In genomic region chr1:207933205-207933800, GRCh38 we compare ENCODE assay signal across 1 cellular context.
TF ChIP-seq lines count a peak whose summit lies in the region.

No MANE protein-coding gene starts in this region.

TF ChIP-seq in GM23338, 12 proteins besides CTCF, POLR2A, EP300 and RAD21 (continued from another document):
- TF ChIP-seq ZNF462 (CRISPR knock-in tag; IDR thresholded peaks at IDR 0.05) (no peak), ZNF331 (CRISPR knock-in tag; IDR thresholded peaks at IDR 0.05; ENCODE audit: low read depth) (no peak), CREB1 (CRISPR knock-in tag; IDR thresholded peaks at IDR 0.05; ENCODE audit: low read depth) (no peak), JUNB (IDR thresholded peaks at IDR 0.05; ENCODE audit: unreplicated experiment) (no peak), ZNF114 (CRISPR knock-in tag; IDR thresholded peaks at IDR 0.05) (no peak), STAT1 (IDR thresholded peaks at IDR 0.05; ENCODE audit: unreplicated experiment) (no peak), EZH2phosphoT487 (IDR thresholded peaks at IDR 0.05; ENCODE audit: unreplicated experiment) (no peak), REST (IDR thresholded peaks at IDR 0.05; ENCODE audit: unreplicated experiment) (no peak), POLR2AphosphoS5 (IDR thresholded peaks at IDR 0.05; ENCODE audit: low read depth) (no peak), ETS1 (IDR thresholded peaks at IDR 0.05) (no peak), EZH2 (IDR thresholded peaks at IDR 0.05; ENCODE audit: low read depth, unreplicated experiment) (no peak)
